ENCODE assay signal across 17 cellular contexts in genomic region chr6:131946404-131946991, GRCh38. TPM values are rescaled to one million over a fixed set of nuclear protein-coding genes. Genes with fewer than 3 reads are reported as not detected.
DNase-seq lines count a peak whose midpoint lies in the region; ATAC-seq, FAIRE-seq and TF ChIP-seq lines count a peak whose summit lies in the region.
"Had no signal": no experiment of that assay in that cellular context is flagged by ENCODE, and none has a peak within 500 bp of the region (broad histone marks: within the 10 kb centered on the region; RNA-seq: fewer than 3 reads in every experiment).

No MANE protein-coding gene starts in this region.

- no peak overlapping the region for H2AFZ ChIP-seq in H1 (ENCODE audit: low read length)

- TF ChIP-seq CTCF in H1 (IDR thresholded peaks at IDR 0.05; ENCODE audit: control extremely low read depth in 1 of 3, insufficient read depth in 1 of 3, low read depth in 1 of 3, low read length in 3 of 3) (no peak), neural crest cell (conservative IDR thresholded peaks at IDR 0.05) (no peak)

- peak; percentile 10 to 68; a peak in 2 of 3 replicates for TF ChIP-seq POLR2A in H1 (IDR thresholded peaks at IDR 0.05; ENCODE audit: control extremely low read depth in 1 of 2, low read depth in 2 of 2, low read length in 2 of 2)

- H3K4me3 ChIP-seq in H1 (ENCODE audit: extremely low read depth in 1 of 4, insufficient read depth in 2 of 4, low read depth in 3 of 4, low read length in 4 of 4), result no peak overlapping the region

- H3K18ac ChIP-seq in H1 (ENCODE audit: extremely low read depth, low read length), result no peak overlapping the region

- H3K9ac ChIP-seq in H1 (replicated peaks in 1 of 4; ENCODE audit: extremely low read depth in 1 of 4, low read depth in 3 of 4, low read length in 3 of 4), result no peak overlapping the region; a peak in 1 of 7 replicates

- H3K4me1 ChIP-seq in H1 (replicated peaks in 1 of 4; ENCODE audit: control insufficient read depth in 3 of 4, insufficient read depth in 4 of 4, low read length in 3 of 4), result peaks cover 0 to 8% (median 1%) of the 10 kb centered on the region in 4 experiments; a peak in 3 of 7 replicates

- H3K4me3 Mint-ChIP-seq in neural crest cell, result peak overlapping the region; percentile 7
- H3K4me3 Mint-ChIP-seq: H9, mesothelial cell of epicardium had no signal

- CTCF ChIA-PET in H1 (lab: Charles Lee; ENCODE audit: partially characterized antibody), result interaction anchor here (0.6 to 5.4 kb wide), 9 partner anchors 9 to 1331 kb away, joined by 3 to 36 read pairs (median 4); no protein-coding TSS in a partner anchor

- H3K36me3 Mint-ChIP-seq in neural crest cell (ENCODE audit: low read depth), result peaks cover 2% of the 10 kb centered on the region

- no peaks in the 10 kb centered on the region for H3K9me3 ChIP-seq in H1 (ENCODE audit: insufficient read depth in 2 of 2, low read depth in 1 of 2, low read length in 1 of 2)

- H3K56ac ChIP-seq in H1 (replicated peaks; ENCODE audit: insufficient read length, low read depth, low read length), result no peak overlapping the region

- H3K79me1 ChIP-seq in H1 (ENCODE audit: low read depth, low read length), result peaks cover 2% of the 10 kb centered on the region; the same call in 1 of the 2 replicates

- TF ChIP-seq EP300 in H1 (IDR thresholded peaks at IDR 0.05; ENCODE audit: borderline replicate concordance in 1 of 2, low read depth in 2 of 2, low read length in 2 of 2), result no peak

- no peak overlapping the region for H3K4me2 ChIP-seq in H1 (ENCODE audit: insufficient read depth in 1 of 2, low read depth in 2 of 2, low read length in 2 of 2)

- peaks cover 2 to 35% (median 16%) of the 10 kb centered on the region in 4 experiments; a peak in 7 of 8 replicates for H3K36me3 ChIP-seq in H1 (ENCODE audit: control insufficient read depth in 2 of 4, insufficient read depth in 4 of 4, low read length in 3 of 4)

- H3K27me3 Mint-ChIP-seq in neural crest cell (ENCODE audit: low read depth), result no peaks in the 10 kb centered on the region
- H3K27me3 Mint-ChIP-seq: progenitor cell of endocrine pancreas had no signal

- POLR2A ChIA-PET in H1 (lab: Charles Lee; ENCODE audit: partially characterized antibody), result interaction anchor here (1.0 to 8.8 kb wide), 8 partner anchors 9 to 868 kb away, joined by 3 to 216 read pairs (median 4); partner anchors contain the start of gene RPS12

- H4K91ac ChIP-seq in H1 (replicated peaks; ENCODE audit: insufficient read length, low read length), result no peak overlapping the region

- peaks cover 18 to 19% of the 10 kb centered on the region in 2 experiments for H4K20me1 ChIP-seq in H1 (replicated peaks in 1 of 2; ENCODE audit: control insufficient read depth in 1 of 2, insufficient read depth in 2 of 2, low read length in 2 of 2)

- DNase-seq in Daoy (ENCODE audit: low read depth), result peak; percentile 43
- DNase-seq in RPMI7951 (ENCODE audit: low read depth), result peak; percentile 65
- no peak for DNase-seq in H1 (ENCODE audit: low read depth in 1 of 2, low spot score in 2 of 2)
- DNase-seq in neural crest cell (ENCODE audit: low read depth, low spot score), result no peak
- DNase-seq in ecto neural progenitor cell (ENCODE audit: low spot score), result no peak
- DNase-seq in NOMO-1 treated with DMSO at 0.1 percent for 48 hours (lab: John Stamatoyannopoulos, UW; ENCODE audit: unreplicated experiment), result no peak
- DNase-seq: DMS79 treated with DMSO at 0.1 percent for 48 hours; H9; NCI-H1417 treated with DMSO at 0.1 percent for 48 hours; stimulated activated CD4-positive, alpha-beta T cell treated with anti-CD3 and anti-CD28 coated beads, Interleukin-4, amount 100 ng/mL, for 1 hour; stimulated activated naive CD4-positive, alpha-beta T cell had no signal

- peaks cover 8% of the 10 kb centered on the region for H3K23me2 ChIP-seq in H1 (ENCODE audit: low read depth, low read length)

- no peak overlapping the region for H4K8ac ChIP-seq in H1 (ENCODE audit: extremely low read depth, insufficient read depth, low read length)

- H4K5ac ChIP-seq in H1 (ENCODE audit: insufficient read length, low read depth, low read length), result no peak overlapping the region

- no peak for TF ChIP-seq RAD21 in H1 (IDR thresholded peaks at IDR 0.05 in 1 of 2, conservative IDR thresholded peaks at IDR 0.05 in 1 of 2; ENCODE audit: low read depth in 2 of 2, low read length in 2 of 2)

- WGBS in H1 (ENCODE audit: extremely low coverage in 1 of 2, insufficient coverage in 1 of 2, insufficient read length in 1 of 2, insufficient replicate concordance in 2 of 2, low coverage in 1 of 2, low lambda C conversion rate in 2 of 2, missing lambda C conversion rate in 1 of 2), 2 experiments, result 86% methylated on average over 5 of the region's 5 CpGs; no CpG with 5 or more reads in 1 of the 2 experiments

- no peak overlapping the region for H2AK5ac ChIP-seq in H1 (ENCODE audit: low read depth, low read length)

- no peak overlapping the region for H3K27ac ChIP-seq in H1 (ENCODE audit: low read depth, low read length)
- H3K27ac ChIP-seq: VCaP had no signal

- no peak overlapping the region for H2BK15ac ChIP-seq in H1 (ENCODE audit: low read length)

- peaks cover 30% of the 10 kb centered on the region for H3K4me1 Mint-ChIP-seq in neural crest cell

- H3K14ac ChIP-seq in H1 (ENCODE audit: insufficient read length), result no peak overlapping the region

- peaks cover 0 to 23% of the 10 kb centered on the region in 2 experiments; a peak in 3 of 4 replicates for H3K79me2 ChIP-seq in H1 (ENCODE audit: control insufficient read depth in 1 of 2, insufficient read depth in 2 of 2, low read length in 2 of 2)

- ATAC-seq in GM18517 (IDR thresholded peaks at IDR 0.05; ENCODE audit: unreplicated experiment), result no peak
- no peak for ATAC-seq in GM21825 (IDR thresholded peaks at IDR 0.05; ENCODE audit: unreplicated experiment)

- H2BK120ac ChIP-seq in H1 (replicated peaks; ENCODE audit: low read depth, low read length), result no peak overlapping the region

- H2BK5ac ChIP-seq in H1 (ENCODE audit: low read depth, low read length), result no peak overlapping the region

- H2BK12ac ChIP-seq in H1 (ENCODE audit: low read depth, low read length), result no peak overlapping the region

- H2BK20ac ChIP-seq in H1 (ENCODE audit: low read length), result no peak overlapping the region

- H3K27ac Mint-ChIP-seq in neural crest cell (ENCODE audit: unreplicated experiment), result no peak overlapping the region
- H3K27ac Mint-ChIP-seq: mesothelial cell of epicardium, progenitor cell of endocrine pancreas had no signal

- no peaks in the 10 kb centered on the region for H3K9me3 Mint-ChIP-seq in neural crest cell
- H3K9me3 Mint-ChIP-seq: mesothelial cell of epicardium had no signal

- H3K4ac ChIP-seq in H1 (replicated peaks; ENCODE audit: insufficient read length, low read depth, low read length), result no peak overlapping the region

- H3K23ac ChIP-seq in H1 (ENCODE audit: insufficient read length), result no peak overlapping the region

- no peak for FAIRE-seq in H1 (lab: Jason Lieb, UNC)
- FAIRE-seq: endometrium had no signal

- no peaks in the 10 kb centered on the region for H3K27me3 ChIP-seq in H1 (replicated peaks in 1 of 4; ENCODE audit: control insufficient read depth in 3 of 4, extremely low read depth in 1 of 4, insufficient read depth in 3 of 4, low read length in 3 of 4)

TF ChIP-seq in H1, 55 proteins besides CTCF, POLR2A, EP300 and RAD21:
- TF ChIP-seq BRCA1 (IDR thresholded peaks at IDR 0.05; ENCODE audit: low read depth, low read length), result 0 out of 2 replicates have a peak, but pooled peaks have one; percentile 2
- TF ChIP-seq SIN3A (conservative IDR thresholded peaks at IDR 0.05 in 1 of 2, IDR thresholded peaks at IDR 0.05 in 1 of 2; ENCODE audit: low read depth in 1 of 2, low read length in 2 of 2), result no peak
- TF ChIP-seq RNF2 (IDR thresholded peaks at IDR 0.05; ENCODE audit: borderline replicate concordance, low read depth, low read length, missing control alignments, poor library complexity, severe bottlenecking), result no peak
- peak; percentile 47 for TF ChIP-seq CHD2 (IDR thresholded peaks at IDR 0.05; ENCODE audit: low read length)
- TF ChIP-seq JUND (IDR thresholded peaks at IDR 0.05; ENCODE audit: low read length), result no peak
- TF ChIP-seq TCF12 (IDR thresholded peaks at IDR 0.05; ENCODE audit: low read depth, low read length), result no peak
- no peak for TF ChIP-seq TBP (IDR thresholded peaks at IDR 0.05; ENCODE audit: low read depth, low read length)
- TF ChIP-seq POLR2AphosphoS5 (IDR thresholded peaks at IDR 0.05; ENCODE audit: low read depth, low read length), result peak; percentile 63
- no peak for TF ChIP-seq JUN (IDR thresholded peaks at IDR 0.05; ENCODE audit: low read depth, low read length)
- TF ChIP-seq CHD1 (IDR thresholded peaks at IDR 0.05; ENCODE audit: low read depth, low read length), result no peak
- TF ChIP-seq ATF2 (IDR thresholded peaks at IDR 0.05; ENCODE audit: low read length), result 0 out of 2 replicates have a peak, but pooled peaks have one; percentile 8
TF ChIP-seq in H1: peak in this region for 4.

RNA-seq across cellular contexts. Expression of gene CCN2, which starts 4.7 kb away (rescaled TPM):
- total RNA-seq in Daoy (2014; rRNA removed; shearing (Covaris generic)), result 82.6 and 86.6 TPM in 2 replicates
- 24.4 and 30.0 TPM in 2 replicates for total RNA-seq in RPMI7951 (2014; rRNA removed; shearing (Covaris generic))
- 105 and 107 TPM in 2 replicates for total RNA-seq in H1 (2021; fragmentation: NEBNext Ultra II Directional; extraction: Animal tissue kit (Norgen Biotek cat#: 25700))
- 25.0 and 47.5 TPM in 2 replicates for polyA plus RNA-seq in H1 (2011; rRNA removed)
- polyA plus RNA-seq in H1 (2011; cell fraction: cytosol; rRNA removed), result 41.2 TPM
- 63.0 TPM for polyA plus RNA-seq in H1 (2011; cell fraction: nucleus; rRNA removed)
- 45.9 to 78.2 TPM (median 57.8 TPM) in 4 replicates for polyA plus RNA-seq in H1 (2012, experiment 1 of 2)
- 40.3 TPM for polyA plus RNA-seq in H1 (2012, experiment 2 of 2)
- polyA plus RNA-seq in H1 (2013, experiment 1 of 2), result 74.6 TPM
- polyA plus RNA-seq in H1 (2013, experiment 2 of 2), result 92.4 TPM
- polyA minus RNA-seq in H1 (2011; rRNA and poly(A)+ RNA removed), result 15.8 and 28.5 TPM in 2 replicates
- 40.0 TPM for polyA minus RNA-seq in H1 (2011; cell fraction: cytosol; rRNA and poly(A)+ RNA removed)
- polyA minus RNA-seq in H1 (2011; cell fraction: nucleus; rRNA and poly(A)+ RNA removed), result 69.8 TPM
- total RNA-seq in neural crest cell, result 20.3 and 24.2 TPM in 2 replicates

Comparison
In these comparisons a context has a peak if more than half of its experiments do, and no peak if none do; other contexts are left out.
1. DNase-seq: peak in Daoy (single experiment) and RPMI7951 (single experiment); none in H1 (0 of 2), neural crest cell (single experiment), ecto neural progenitor cell (single experiment) and NOMO-1 treated with DMSO at 0.1 percent for 48 hours (single experiment).